ENCODE assay signal across 15 cellular contexts in genomic region chr17:16314859-16315258, GRCh38. TPM values are rescaled to one million over a fixed set of nuclear protein-coding genes. Genes with fewer than 3 reads are reported as not detected.
DNase-seq lines count a peak whose midpoint lies in the region.
"Had no signal": no experiment of that assay in that cellular context is flagged by ENCODE, and none has a peak within 500 bp of the region (broad histone marks: within the 10 kb centered on the region; RNA-seq: fewer than 3 reads in every experiment).

No MANE protein-coding gene starts in this region.

- no peak overlapping the region for H2BK15ac ChIP-seq in mesenchymal stem cell (ENCODE audit: low read depth, poor library complexity, severe bottlenecking)

- H4K8ac ChIP-seq in mesenchymal stem cell (ENCODE audit: low read length) = no peak overlapping the region

- H4K91ac ChIP-seq in mesenchymal stem cell (ENCODE audit: low read length) = no peak overlapping the region

- WGBS in mesenchymal stem cell = 94% methylated on average over 3 of the region's 3 CpGs

- H3K4me2 ChIP-seq in mesenchymal stem cell (ENCODE audit: low read length, poor library complexity, severe bottlenecking) = no peak overlapping the region

- H2AFZ ChIP-seq in mesenchymal stem cell (ENCODE audit: low read depth, low read length) = no peak overlapping the region

- H3K27me3 ChIP-seq in mesenchymal stem cell (ENCODE audit: control insufficient read depth in 1 of 2, insufficient read depth in 1 of 2, low read length in 2 of 2) = no peaks in the 10 kb centered on the region

- H2BK12ac ChIP-seq in mesenchymal stem cell (ENCODE audit: low read length in 2 of 2) = no peak overlapping the region

- H3K4me1 ChIP-seq in mesenchymal stem cell (ENCODE audit: control insufficient read depth, insufficient read depth, low read depth, low read length) = peaks cover 13% of the 10 kb centered on the region

- peak overlapping the region; percentile 40 for H2AK5ac ChIP-seq in mesenchymal stem cell (ENCODE audit: low read length, severe bottlenecking)

- peaks cover 4% of the 10 kb centered on the region for H3K79me1 ChIP-seq in mesenchymal stem cell (replicated peaks; ENCODE audit: low read length, poor library complexity, severe bottlenecking)

- H3K4ac ChIP-seq in mesenchymal stem cell (ENCODE audit: low read depth in 1 of 2, low read length in 2 of 2) = no peak overlapping the region

- no peak overlapping the region for H3K27ac ChIP-seq in mesenchymal stem cell (ENCODE audit: low read length, poor library complexity, severe bottlenecking)

- H3K14ac ChIP-seq in mesenchymal stem cell (ENCODE audit: low read length in 2 of 2) = no peak overlapping the region

- H3K9me3 ChIP-seq in mesenchymal stem cell (ENCODE audit: control insufficient read depth, low read length) = no peaks in the 10 kb centered on the region

- H3K18ac ChIP-seq in mesenchymal stem cell (ENCODE audit: low read depth in 1 of 2, low read length in 2 of 2) = no peak overlapping the region

- H3K23ac ChIP-seq in mesenchymal stem cell (ENCODE audit: low read length in 2 of 2) = no peak overlapping the region

- DNase-seq in NCI-H510A (lab: John Stamatoyannopoulos, UW) (peak; percentile 16), NCI-H510A treated with DMSO at 0.1 percent for 48 hours (lab: John Stamatoyannopoulos, UW) (no peak), DMS79 treated with DMSO at 0.1 percent for 48 hours (lab: John Stamatoyannopoulos, UW) (peak; percentile 26), mesenchymal stem cell (no peak), NCI-H1930 (lab: John Stamatoyannopoulos, UW) (no peak), NCI-H1694 (lab: John Stamatoyannopoulos, UW) (no peak), H4 (ENCODE audit: low spot score) (no peak)
- DNase-seq: ACHN; C1 segment of cervical spinal cord; Calu3; CD4-positive, alpha-beta T cell; DMS 273 treated with DMSO at 0.1 percent for 48 hours; GF-D8; HCEC 1CT; KBM-7 had no signal

- H3K9ac ChIP-seq in mesenchymal stem cell (ENCODE audit: low read length) = no peak overlapping the region

- no peak overlapping the region for H3K4me3 ChIP-seq in mesenchymal stem cell (ENCODE audit: insufficient read depth in 1 of 2, low read depth in 1 of 2, low read length in 2 of 2)

- no peak overlapping the region for H2BK120ac ChIP-seq in mesenchymal stem cell (ENCODE audit: low read depth, low read length)

- H2BK5ac ChIP-seq in mesenchymal stem cell (ENCODE audit: low read depth, low read length, poor library complexity, severe bottlenecking) = no peak overlapping the region

- peaks cover 11 to 21% of the 10 kb centered on the region in 2 experiments for H3K36me3 ChIP-seq in mesenchymal stem cell (ENCODE audit: control insufficient read depth in 1 of 2, insufficient read depth in 2 of 2, low read depth in 1 of 2, low read length in 2 of 2)

RNA-seq across cellular contexts. Expression of gene CENPV, which starts 38.4 kb away (rescaled TPM):
- polyA plus RNA-seq in mesenchymal stem cell (2013, experiment 1 of 2) = 35.4 TPM
- polyA plus RNA-seq in mesenchymal stem cell (2013, experiment 2 of 2) = 35.7 TPM
- total RNA-seq in H4 (2014; rRNA removed; shearing (Covaris generic)) = 33.5 and 42.3 TPM in 2 replicates

Comparison
In these comparisons a context has a peak if more than half of its experiments do, and no peak if none do; other contexts are left out.
1. DNase-seq: peak in NCI-H510A (single experiment) and DMS79 treated with DMSO at 0.1 percent for 48 hours (single experiment); none in NCI-H510A treated with DMSO at 0.1 percent for 48 hours (single experiment), mesenchymal stem cell (single experiment), NCI-H1930 (0 of 2), NCI-H1694 (single experiment) and H4 (single experiment).